In the genomic region with DNA sequence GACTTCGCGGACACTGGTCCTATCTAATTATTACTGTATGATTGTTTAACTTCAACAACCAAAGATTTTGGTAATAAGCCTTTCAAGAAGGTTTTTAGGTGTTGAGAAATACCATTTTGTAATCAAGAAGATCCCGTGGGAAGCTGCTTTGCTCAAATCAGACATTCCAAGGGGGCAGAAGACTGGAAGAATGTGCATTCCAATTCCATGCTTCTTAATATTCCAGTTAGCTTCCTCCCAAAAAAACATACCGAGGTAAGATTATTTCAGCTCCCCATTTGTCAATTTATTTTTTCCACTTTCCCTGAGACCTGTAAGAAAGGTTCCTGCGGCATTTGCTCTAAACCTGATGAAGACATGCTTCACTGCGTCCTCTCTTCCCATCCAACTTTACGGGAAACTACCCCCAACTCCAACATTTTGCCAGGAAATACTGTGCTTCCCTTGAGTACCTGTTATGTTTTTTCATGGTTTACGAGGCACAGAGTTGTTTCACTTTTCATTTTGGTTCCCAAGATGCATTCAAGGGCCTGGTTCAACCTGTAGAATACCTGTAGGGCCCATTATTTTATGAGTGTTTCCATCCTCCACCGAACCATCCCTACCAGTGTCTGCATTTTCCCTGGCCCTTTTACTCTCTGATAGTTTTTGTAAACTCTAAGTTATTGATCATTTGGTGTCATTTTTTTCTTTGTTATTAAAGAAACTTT, we compare ENCODE assay signal across 10 cellular contexts. TPM values are rescaled to one million over a fixed set of nuclear protein-coding genes. Genes with fewer than 3 reads are reported as not detected.
DNase-seq lines count a peak whose midpoint lies in the region; ATAC-seq, FAIRE-seq and TF ChIP-seq lines count a peak whose summit lies in the region.
"Had no signal": no experiment of that assay in that cellular context is flagged by ENCODE, and none has a peak within 500 bp of the region (broad histone marks: within the 10 kb centered on the region; RNA-seq: fewer than 3 reads in every experiment).

No MANE protein-coding gene starts in this region.

- no peaks in the 10 kb centered on the region for H3K27me3 Mint-ChIP-seq in astrocyte (ENCODE audit: low read depth, unreplicated experiment)

- FAIRE-seq in astrocyte (lab: Jason Lieb, UNC): no peak

- H3K4me3 ChIP-seq in astrocyte (ENCODE audit: insufficient read depth, low read depth, low read length) (peak overlapping the region; percentile 100), iPS-20b (ENCODE audit: low read length) (peak overlapping the region; percentile 97; the same call in 1 of the 2 replicates), skeletal muscle satellite cell (ENCODE audit: low read length) (peak overlapping the region; percentile 84)

- H3K9me3 Mint-ChIP-seq in astrocyte (ENCODE audit: unreplicated experiment): no peaks in the 10 kb centered on the region

- H3K27me3 ChIP-seq in astrocyte (ENCODE audit: insufficient read depth, low read length): no peaks in the 10 kb centered on the region
- no peaks in the 10 kb centered on the region for H3K27me3 ChIP-seq in iPS-20b (ENCODE audit: insufficient read depth, low read length)
- H3K27me3 ChIP-seq in skeletal muscle satellite cell (ENCODE audit: control insufficient read depth, insufficient read depth, low read length): no peaks in the 10 kb centered on the region

- no peak for TF ChIP-seq CTCF in astrocyte (IDR thresholded peaks at IDR 0.05; ENCODE audit: insufficient read depth, low read depth, low read length)

- H3K27ac Mint-ChIP-seq in astrocyte (ENCODE audit: unreplicated experiment): peak overlapping the region; percentile 97
- H3K27ac Mint-ChIP-seq: activated naive CD8-positive, alpha-beta T cell had no signal

- H3K36me3 Mint-ChIP-seq in astrocyte (ENCODE audit: low read depth, unreplicated experiment): peaks cover 20% of the 10 kb centered on the region
- H3K36me3 Mint-ChIP-seq: activated naive CD8-positive, alpha-beta T cell had no signal

- intact Hi-C loops in sciatic nerve (cut with DNase I): loop anchor here (10.0 kb wide), 1 partner anchor 58 kb away; no protein-coding TSS in a partner anchor

- DNase-seq in HCEC 1CT: peak; percentile 67
- peak; percentile 91 for DNase-seq in astrocyte (ENCODE audit: low read depth)
- DNase-seq in A172 (ENCODE audit: low spot score): no peak
- DNase-seq in activated CD4-positive, CD25-positive, alpha-beta regulatory T cell (lab: John Stamatoyannopoulos, UW): no peak
- DNase-seq in SHP77 treated with DMSO at 0.1 percent for 48 hours (lab: John Stamatoyannopoulos, UW): no peak
- no peak for DNase-seq in sciatic nerve (ENCODE audit: low spot score)
- DNase-seq: NCI-H345 had no signal

- ATAC-seq in sciatic nerve: no peak

- H3K9me3 ChIP-seq in astrocyte (ENCODE audit: insufficient read depth, low read depth, low read length): no peaks in the 10 kb centered on the region
- no peaks in the 10 kb centered on the region for H3K9me3 ChIP-seq in iPS-20b (ENCODE audit: insufficient read depth, low read depth, low read length)
- H3K9me3 ChIP-seq in skeletal muscle satellite cell (replicated peaks; ENCODE audit: low read length): no peaks in the 10 kb centered on the region

- H3K4me1 ChIP-seq in astrocyte (ENCODE audit: insufficient read depth, low read length): peaks cover 55% of the 10 kb centered on the region
- H3K4me1 ChIP-seq in iPS-20b (ENCODE audit: insufficient read depth, low read length): peaks cover 40% of the 10 kb centered on the region
- peaks cover 57% of the 10 kb centered on the region for H3K4me1 ChIP-seq in skeletal muscle satellite cell (ENCODE audit: control insufficient read depth, insufficient read depth, low read length)

- peaks cover 42% of the 10 kb centered on the region for H3K4me1 Mint-ChIP-seq in astrocyte (ENCODE audit: low read depth, unreplicated experiment)

- peaks cover 95% of the 10 kb centered on the region for H3K79me2 ChIP-seq in astrocyte (ENCODE audit: insufficient read depth, low read length)

- H3K27ac ChIP-seq in astrocyte (ENCODE audit: low read depth, low read length) (peak overlapping the region; percentile 100), iPS-20b (ENCODE audit: low read length) (no peak overlapping the region)

- H3K9ac ChIP-seq in astrocyte (ENCODE audit: low read length) (peak overlapping the region; percentile 68), iPS-20b (ENCODE audit: low read depth, low read length) (peak overlapping the region; percentile 12; the same call in 1 of the 2 replicates), skeletal muscle satellite cell (ENCODE audit: low read depth, low read length) (peak overlapping the region; percentile 94)

- H3K36me3 ChIP-seq in astrocyte (ENCODE audit: insufficient read depth, low read length): peaks cover 3% of the 10 kb centered on the region
- peaks cover 34% of the 10 kb centered on the region; the same call in 1 of the 2 replicates for H3K36me3 ChIP-seq in iPS-20b (ENCODE audit: insufficient read depth, low read depth, low read length)
- peaks cover 22% of the 10 kb centered on the region for H3K36me3 ChIP-seq in skeletal muscle satellite cell (ENCODE audit: insufficient read depth, low read length)

- H3K4me3 Mint-ChIP-seq in astrocyte (ENCODE audit: unreplicated experiment): peak overlapping the region; percentile 95
- H3K4me3 Mint-ChIP-seq: activated naive CD8-positive, alpha-beta T cell had no signal

- peaks cover 83% of the 10 kb centered on the region for H4K20me1 ChIP-seq in astrocyte (ENCODE audit: insufficient read depth, low read length)

- peak overlapping the region; percentile 84 for H3K4me2 ChIP-seq in astrocyte (ENCODE audit: low read length)
- peak overlapping the region; percentile 83 for H3K4me2 ChIP-seq in skeletal muscle satellite cell (ENCODE audit: low read length)

- H2AFZ ChIP-seq in astrocyte (ENCODE audit: low read depth, low read length): no peak overlapping the region

RNA-seq across cellular contexts. Expression of a gene that starts 4.0 kb away (rescaled TPM):
- total RNA-seq in astrocyte: 515 and 538 TPM in 2 replicates
- total RNA-seq in skeletal muscle satellite cell (2012; rRNA removed): 103 and 111 TPM in 2 replicates
- 227 and 277 TPM in 2 replicates for total RNA-seq in A172 (2014; rRNA removed; shearing (Covaris generic))
- 419 TPM for total RNA-seq in sciatic nerve

Comparison
In these comparisons a context has a peak if more than half of its experiments do, and no peak if none do; other contexts are left out.
1. DNase-seq: peak in HCEC 1CT (single experiment) and astrocyte (single experiment); none in A172 (single experiment), activated CD4-positive, CD25-positive, alpha-beta regulatory T cell (0 of 4), SHP77 treated with DMSO at 0.1 percent for 48 hours (single experiment) and sciatic nerve (single experiment).
2. H3K9ac ChIP-seq: peak in every context shown above with its lines; median percentile 94 in skeletal muscle satellite cell; 68 in astrocyte; 12 in iPS-20b.
3. Peak in every context shown above with its lines, with median percentiles within 50 percentile points of each other: H3K4me3 ChIP-seq.